In the genomic region with DNA sequence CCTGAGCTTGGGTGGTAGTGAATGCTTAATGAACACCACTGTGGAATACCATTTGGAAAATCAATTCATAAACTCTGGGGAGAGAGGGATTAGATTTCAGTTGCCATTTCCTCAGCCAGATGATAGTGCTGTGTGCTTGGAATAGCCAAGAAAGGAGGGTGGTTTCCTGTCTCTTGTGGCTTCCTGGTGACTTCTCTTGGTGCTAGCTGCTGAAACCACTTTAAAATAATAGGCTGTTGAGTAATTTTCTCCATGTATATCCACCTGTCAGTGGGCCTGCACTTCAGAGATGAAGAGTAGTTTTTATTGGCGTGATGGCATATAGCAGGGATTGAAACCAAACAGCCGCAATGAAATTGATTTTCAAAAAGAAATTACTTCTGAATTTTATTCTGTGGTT, we compare ENCODE assay signal across 22 cellular contexts. TPM values are rescaled to one million over a fixed set of nuclear protein-coding genes. Genes with fewer than 3 reads are reported as not detected.
DNase-seq lines count a peak whose midpoint lies in the region; ATAC-seq and TF ChIP-seq lines count a peak whose summit lies in the region.
"Had no signal": no experiment of that assay in that cellular context is flagged by ENCODE, and none has a peak within 500 bp of the region (broad histone marks: within the 10 kb centered on the region; RNA-seq: fewer than 3 reads in every experiment).

No MANE protein-coding gene starts in this region.

- intact Hi-C loops in activated CD4-positive, alpha-beta T cell treated with anti-CD3 and anti-CD28 coated beads, Interleukin-2, amount 10 ng/mL, durations not matched to agents 24 days and 14 days (cut with micrococcal nuclease), result no loop called here

- H3K36me3 ChIP-seq in BLaER1 treated with 17β-estradiol and CSF1 and Interleukin-3, amounts not matched to agents 10 nM and 100 nM, result no peaks in the 10 kb centered on the region
- H3K36me3 ChIP-seq in endodermal cell (ENCODE audit: control insufficient read depth, insufficient read depth, low read length), result peaks cover 58% of the 10 kb centered on the region
- H3K36me3 ChIP-seq in HAP-1 (replicated peaks), result no peaks in the 10 kb centered on the region
- H3K36me3 ChIP-seq in osteoblast (ENCODE audit: insufficient read depth, low read length), result no peaks in the 10 kb centered on the region

- peak overlapping the region in 7 of 11 experiments; percentile 11 to 44 (median 30); a peak in 5 of 22 replicates for H3K27ac ChIP-seq in BLaER1 treated with 17β-estradiol and CSF1 and Interleukin-3, amounts not matched to agents 10 nM and 100 nM
- H3K27ac ChIP-seq in endodermal cell (ENCODE audit: low read depth, low read length) (no peak overlapping the region), osteoblast (ENCODE audit: low read depth, low read length) (no peak overlapping the region)
- H3K27ac ChIP-seq: KMS-11 had no signal

- peaks cover 16 to 34% (median 26%) of the 10 kb centered on the region in 10 experiments for H3K4me1 ChIP-seq in BLaER1 treated with 17β-estradiol and CSF1 and Interleukin-3, amounts not matched to agents 10 nM and 100 nM
- no peaks in the 10 kb centered on the region for H3K4me1 ChIP-seq in endodermal cell (ENCODE audit: control insufficient read depth, insufficient read depth, low read length)
- no peaks in the 10 kb centered on the region for H3K4me1 ChIP-seq in HAP-1
- no peaks in the 10 kb centered on the region for H3K4me1 ChIP-seq in osteoblast (ENCODE audit: insufficient read depth, low read length)

- no peak overlapping the region for H3K27ac Mint-ChIP-seq in activated CD4-positive, alpha-beta T cell treated with anti-CD3 and anti-CD28 coated beads, Interleukin-2, amount 10 ng/mL, durations not matched to agents 24 days and 14 days
- H3K27ac Mint-ChIP-seq in T-helper 17 cell (no peak overlapping the region), endodermal cell (no peak overlapping the region)
- H3K27ac Mint-ChIP-seq: CD8-positive, alpha-beta T cell; GM23338 had no signal

- no peak overlapping the region for H3K4me3 Mint-ChIP-seq in activated CD4-positive, alpha-beta T cell treated with anti-CD3 and anti-CD28 coated beads, Interleukin-2, amount 10 ng/mL, durations not matched to agents 24 days and 14 days
- H3K4me3 Mint-ChIP-seq in T-helper 17 cell, result peak overlapping the region; percentile 9
- H3K4me3 Mint-ChIP-seq in endodermal cell, result no peak overlapping the region
- H3K4me3 Mint-ChIP-seq: CD8-positive, alpha-beta T cell; GM23338 had no signal

- TF ChIP-seq CTCF in endodermal cell (conservative IDR thresholded peaks at IDR 0.05), result no peak
- no peak for TF ChIP-seq CTCF in osteoblast (IDR thresholded peaks at IDR 0.05; ENCODE audit: extremely low read depth, low read depth, low read length)

- no peaks in the 10 kb centered on the region for H4K20me1 ChIP-seq in BLaER1 treated with 17β-estradiol and CSF1 and Interleukin-3, amounts not matched to agents 10 nM and 100 nM
- H4K20me1 ChIP-seq in osteoblast (ENCODE audit: insufficient read depth, low read length), result no peaks in the 10 kb centered on the region

- WGBS in endodermal cell (ENCODE audit: insufficient coverage in 1 of 2, insufficient read length in 1 of 2), 2 experiments, result 90% methylated on average over 2 of the region's 2 CpGs; no CpG with 5 or more reads in 1 of the 2 experiments

- no peak overlapping the region for H2AFZ ChIP-seq in osteoblast (ENCODE audit: low read length)
- H2AFZ ChIP-seq: GM23338 had no signal

- H3K4me1 Mint-ChIP-seq in activated CD4-positive, alpha-beta T cell treated with anti-CD3 and anti-CD28 coated beads, Interleukin-2, amount 10 ng/mL, durations not matched to agents 24 days and 14 days, result peaks cover 16% of the 10 kb centered on the region
- H3K4me1 Mint-ChIP-seq in T-helper 17 cell (peaks cover 18% of the 10 kb centered on the region), endodermal cell (no peaks in the 10 kb centered on the region)

- H3K79me2 ChIP-seq in osteoblast (ENCODE audit: insufficient read depth, low read length), result no peaks in the 10 kb centered on the region

- peak overlapping the region; percentile 32 to 70 (median 62); a peak in 21 of 22 replicates for H3K4me2 ChIP-seq in BLaER1 treated with 17β-estradiol and CSF1 and Interleukin-3, amounts not matched to agents 10 nM and 100 nM
- H3K4me2 ChIP-seq in osteoblast (ENCODE audit: insufficient read depth, low read length), result no peak overlapping the region
- H3K4me2 ChIP-seq: GM23338, KMS-11, SK-N-SH had no signal

- H3K4me3 ChIP-seq in BLaER1 treated with 17β-estradiol and CSF1 and Interleukin-3, amounts not matched to agents 10 nM and 100 nM, result no peak overlapping the region
- peak overlapping the region; percentile 35 for H3K4me3 ChIP-seq in endodermal cell (ENCODE audit: low read length)
- H3K4me3 ChIP-seq in HAP-1, result no peak overlapping the region
- H3K4me3 ChIP-seq in osteoblast (ENCODE audit: insufficient read depth, low read length), result no peak overlapping the region
- H3K4me3 ChIP-seq: GM23338 had no signal

- H3K27me3 Mint-ChIP-seq in activated CD4-positive, alpha-beta T cell treated with anti-CD3 and anti-CD28 coated beads, Interleukin-2, amount 10 ng/mL, durations not matched to agents 24 days and 14 days, result no peaks in the 10 kb centered on the region
- H3K27me3 Mint-ChIP-seq in T-helper 17 cell (no peaks in the 10 kb centered on the region), endodermal cell (ENCODE audit: insufficient read depth) (no peaks in the 10 kb centered on the region)

- no peak for ATAC-seq in T-helper 17 cell
- ATAC-seq: CD8-positive, alpha-beta T cell; GM23338; HCT116; HepG2 had no signal

- no peaks in the 10 kb centered on the region for H3K36me3 Mint-ChIP-seq in activated CD4-positive, alpha-beta T cell treated with anti-CD3 and anti-CD28 coated beads, Interleukin-2, amount 10 ng/mL, durations not matched to agents 24 days and 14 days (ENCODE audit: low read depth)
- H3K36me3 Mint-ChIP-seq in T-helper 17 cell (ENCODE audit: low read depth) (no peaks in the 10 kb centered on the region), endodermal cell (ENCODE audit: low read depth) (peaks cover 18% of the 10 kb centered on the region)
- H3K36me3 Mint-ChIP-seq: CD8-positive, alpha-beta T cell had no signal

- H3K9ac ChIP-seq in BLaER1 treated with 17β-estradiol and CSF1 and Interleukin-3, amounts not matched to agents 10 nM and 100 nM, result no peak overlapping the region
- no peak overlapping the region for H3K9ac ChIP-seq in endodermal cell (ENCODE audit: extremely low read depth, low read length, poor library complexity, severe bottlenecking)
- H3K9ac ChIP-seq: KMS-11, SK-N-SH had no signal

- DNase-seq in activated CD4-positive, alpha-beta T cell treated with anti-CD3 and anti-CD28 coated beads, Interleukin-2, amount 10 ng/mL, durations not matched to agents 24 days and 14 days, result peak; percentile 54
- no peak for DNase-seq in activated CD4-positive, alpha-beta T cell treated with anti-CD3 and anti-CD28 coated beads, Interleukin-2, amount 50 U/mL, for 4 hours
- DNase-seq in T-helper 17 cell, result no peak
- no peak for DNase-seq in endodermal cell
- no peak for DNase-seq in HAP-1 (ENCODE audit: low spot score in 2 of 2)
- no peak for DNase-seq in osteoblast (ENCODE audit: insufficient read length, low spot score, missing footprints)
- DNase-seq in NCI-H1436 treated with DMSO at 0.1 percent for 48 hours (lab: John Stamatoyannopoulos, UW), result no peak
- DNase-seq: CD8-positive, alpha-beta T cell; DMS53; NCI-H1417; NCI-H187 treated with DMSO at 0.1 percent for 48 hours; NCI-H345; NCI-H526 treated with DMSO at 0.1 percent for 48 hours; NK-92 treated with Interleukin-12 subunit alpha and Interleukin-12 subunit beta, amount 100 ng/mL, for 24 hours; Right ventricle myocardium superior; SK-N-SH had no signal

- H3K9me3 Mint-ChIP-seq in activated CD4-positive, alpha-beta T cell treated with anti-CD3 and anti-CD28 coated beads, Interleukin-2, amount 10 ng/mL, durations not matched to agents 24 days and 14 days, result no peaks in the 10 kb centered on the region
- peaks cover 48% of the 10 kb centered on the region for H3K9me3 Mint-ChIP-seq in endodermal cell

- H3K27me3 ChIP-seq in BLaER1 treated with 17β-estradiol and CSF1 and Interleukin-3, amounts not matched to agents 10 nM and 100 nM, result peaks cover 51 to 95% (median 77%) of the 10 kb centered on the region in 11 experiments
- H3K27me3 ChIP-seq in endodermal cell (ENCODE audit: control insufficient read depth, insufficient read depth, low read length, poor library complexity, severe bottlenecking) (no peaks in the 10 kb centered on the region), HAP-1 (ENCODE audit: low read depth) (no peaks in the 10 kb centered on the region), osteoblast (ENCODE audit: insufficient read depth, low read length) (peaks cover 20% of the 10 kb centered on the region)

- peaks cover 17 to 26% (median 25%) of the 10 kb centered on the region in 11 experiments; a peak in 21 of 22 replicates for H3K9me3 ChIP-seq in BLaER1 treated with 17β-estradiol and CSF1 and Interleukin-3, amounts not matched to agents 10 nM and 100 nM (replicated peaks in 1 of 11)
- no peaks in the 10 kb centered on the region for H3K9me3 ChIP-seq in T-helper 17 cell (ENCODE audit: control insufficient read depth, low read length, poor library complexity, severe bottlenecking)
- peaks cover 16% of the 10 kb centered on the region for H3K9me3 ChIP-seq in endodermal cell (ENCODE audit: control insufficient read depth, low read length)
- H3K9me3 ChIP-seq in HAP-1, result no peaks in the 10 kb centered on the region
- H3K9me3 ChIP-seq in osteoblast (ENCODE audit: low read depth, low read length), result no peaks in the 10 kb centered on the region
- H3K9me3 ChIP-seq: SK-N-SH had no signal

- in situ Hi-C loops in HAP-1 (cut with MboI; ENCODE audit: low sequenced_read_pairs), result loop anchor here (10.0 kb wide), 1 partner anchor 93 kb away; no protein-coding TSS in a partner anchor

RNA-seq across cellular contexts. Expression of a gene that starts 11.8 kb away (rescaled TPM):
- 1.2 and 1.8 TPM in 2 replicates for total RNA-seq in activated CD4-positive, alpha-beta T cell treated with anti-CD3 and anti-CD28 coated beads, Interleukin-2, amount 10 ng/mL, durations not matched to agents 24 days and 14 days
- total RNA-seq in T-helper 17 cell (10 to 100 TPM in 1 of 2 donors, 1 to 10 TPM in 1; 5.9 to 13.6 TPM), endodermal cell (10 to 100 TPM; 59.0 to 70.6 TPM), osteoblast (under 0.01 and 0.59 TPM in 2 replicates)
- 12.3 TPM for polyA plus RNA-seq in endodermal cell (2013, experiment 1 of 2)
- 15.9 TPM for polyA plus RNA-seq in endodermal cell (2013, experiment 2 of 2)
- total RNA-seq: A172 had no signal

Comparison
In these comparisons a context has a peak if more than half of its experiments do, and no peak if none do; other contexts are left out.
1. H3K27ac ChIP-seq: peak in BLaER1 treated with 17β-estradiol and CSF1 and Interleukin-3, amounts not matched to agents 10 nM and 100 nM (7 of 11); none in endodermal cell (single experiment) and osteoblast (single experiment).
2. RNA of a gene that starts 11.8 kb away (total RNA-seq): 59.0 to 70.6 TPM in endodermal cell; 5.9 to 13.6 TPM in T-helper 17 cell, 1.2 to 1.8 TPM in activated CD4-positive, alpha-beta T cell treated with anti-CD3 and anti-CD28 coated beads, Interleukin-2, amount 10 ng/mL, durations not matched to agents 24 days and 14 days and under 0.01 to 0.59 TPM in osteoblast; every median in the first group is over 4 times any median in the second.